In the genomic region with DNA sequence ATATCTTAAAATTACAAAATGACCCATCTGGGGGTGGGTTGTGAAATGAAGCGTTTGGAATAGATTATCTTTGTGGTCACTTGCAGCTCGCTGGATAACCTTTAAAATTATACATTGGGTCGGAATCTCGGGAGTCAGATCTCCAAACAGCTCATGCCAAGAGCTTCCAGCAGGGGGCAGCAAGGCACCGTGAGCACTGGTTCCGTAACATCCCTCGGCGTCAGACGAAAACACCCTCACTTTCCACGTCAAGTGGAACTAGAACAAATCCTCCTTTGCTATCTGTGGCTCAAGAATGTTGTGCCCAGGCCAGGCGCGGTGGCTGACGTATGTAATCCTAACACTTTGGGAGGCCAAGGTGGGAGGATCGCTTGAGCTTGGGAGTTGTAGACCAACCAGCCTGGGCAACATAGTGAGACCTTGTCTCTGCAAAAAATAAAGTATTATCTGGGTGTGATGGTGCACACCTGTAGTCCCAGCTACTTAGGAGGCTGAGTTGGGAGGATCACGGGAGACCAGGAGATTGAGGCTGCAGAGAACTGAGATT, we compare ENCODE assay signal across 1 cellular context.
TF ChIP-seq lines count a peak whose summit lies in the region.

No MANE protein-coding gene starts in this region.

TF ChIP-seq in HepG2, 621 proteins besides CTCF, POLR2A, EP300 and RAD21 (continued from another document and continues in another):
- TF ChIP-seq TEF (CRISPR knock-in tag; IDR thresholded peaks at IDR 0.05) (no peak), ZFY (CRISPR knock-in tag; IDR thresholded peaks at IDR 0.05) (no peak; the same call in 1 of the 2 replicates), ASH2L (IDR thresholded peaks at IDR 0.05; ENCODE audit: insufficient read length, low read depth, low read length) (no peak), ZNF781 (CRISPR knock-in tag; IDR thresholded peaks at IDR 0.05; ENCODE audit: borderline replicate concordance, not compliant biosample characterization) (no peak), ZNF607 (CRISPR knock-in tag; IDR thresholded peaks at IDR 0.05; ENCODE audit: borderline replicate concordance) (no peak), ELF4 (CRISPR knock-in tag; IDR thresholded peaks at IDR 0.05; ENCODE audit: borderline replicate concordance) (no peak), STAG1 (CRISPR knock-in tag; IDR thresholded peaks at IDR 0.05) (peak; percentile 99), NCOA2 (CRISPR knock-in tag; IDR thresholded peaks at IDR 0.05) (0 out of 2 replicates have a peak, but pooled peaks have one; percentile 9), ZNF251 (CRISPR knock-in tag; IDR thresholded peaks at IDR 0.05) (no peak), ZNF331 (CRISPR knock-in tag; IDR thresholded peaks at IDR 0.05) (0 out of 2 replicates have a peak, but pooled peaks have one; percentile 45), SMARCC2 (IDR thresholded peaks at IDR 0.05) (no peak), ARID2 (CRISPR knock-in tag; IDR thresholded peaks at IDR 0.05; ENCODE audit: borderline replicate concordance) (no peak), HIVEP1 (CRISPR knock-in tag; IDR thresholded peaks at IDR 0.05) (no peak), SOX6 (IDR thresholded peaks at IDR 0.05) (no peak), SOX6 (CRISPR knock-in tag; IDR thresholded peaks at IDR 0.05) (0 out of 2 replicates have a peak, but pooled peaks have one; percentile 23), ZNF609 (CRISPR knock-in tag; IDR thresholded peaks at IDR 0.05; ENCODE audit: borderline replicate concordance) (no peak), ADNP (CRISPR knock-in tag; IDR thresholded peaks at IDR 0.05) (no peak), TFE3 (CRISPR knock-in tag; IDR thresholded peaks at IDR 0.05) (no peak), ZMAT3 (CRISPR knock-in tag; conservative IDR thresholded peaks at IDR 0.05) (0 out of 2 replicates have a peak, but pooled peaks have one; percentile 36), CEBPG (CRISPR knock-in tag; IDR thresholded peaks at IDR 0.05) (0 out of 2 replicates have a peak, but pooled peaks have one; percentile 4), ZNF24 (IDR thresholded peaks at IDR 0.05) (no peak), ZNF691 (CRISPR knock-in tag; IDR thresholded peaks at IDR 0.05; ENCODE audit: borderline replicate concordance, low read depth) (0 out of 2 replicates have a peak, but pooled peaks have one; percentile 30), HMG20A (CRISPR knock-in tag; IDR thresholded peaks at IDR 0.05; ENCODE audit: borderline replicate concordance) (0 out of 2 replicates have a peak, but pooled peaks have one; percentile 22), TBX2 (CRISPR knock-in tag; IDR thresholded peaks at IDR 0.05; ENCODE audit: borderline replicate concordance) (no peak), PAX8 (CRISPR knock-in tag; IDR thresholded peaks at IDR 0.05; ENCODE audit: borderline replicate concordance) (no peak), SMC3 (IDR thresholded peaks at IDR 0.05; ENCODE audit: low read length) (peak; percentile 92), ZNF382 (CRISPR knock-in tag; IDR thresholded peaks at IDR 0.05; ENCODE audit: borderline replicate concordance) (no peak), KAT8 (CRISPR knock-in tag; IDR thresholded peaks at IDR 0.05) (no peak), ZNF569 (CRISPR knock-in tag; IDR thresholded peaks at IDR 0.05; ENCODE audit: borderline replicate concordance) (no peak), ISL2 (CRISPR knock-in tag; IDR thresholded peaks at IDR 0.05) (no peak), ZNF180 (CRISPR knock-in tag; IDR thresholded peaks at IDR 0.05; ENCODE audit: borderline replicate concordance, low read depth) (no peak), ZNF468 (CRISPR knock-in tag; IDR thresholded peaks at IDR 0.05) (no peak), NFIB (CRISPR knock-in tag; IDR thresholded peaks at IDR 0.05; ENCODE audit: borderline replicate concordance) (no peak), HHEX (CRISPR knock-in tag; IDR thresholded peaks at IDR 0.05) (no peak), ZNF570 (CRISPR knock-in tag; IDR thresholded peaks at IDR 0.05; ENCODE audit: borderline replicate concordance) (no peak), MAFG (CRISPR knock-in tag; IDR thresholded peaks at IDR 0.05) (no peak), KLF6 (CRISPR knock-in tag; IDR thresholded peaks at IDR 0.05) (0 out of 2 replicates have a peak, but pooled peaks have one; percentile 28), RNF219 (CRISPR knock-in tag; IDR thresholded peaks at IDR 0.05) (no peak), KLF15 (CRISPR knock-in tag; IDR thresholded peaks at IDR 0.05; ENCODE audit: borderline replicate concordance) (no peak), NR1H2 (CRISPR knock-in tag; IDR thresholded peaks at IDR 0.05; ENCODE audit: borderline replicate concordance, low read depth) (no peak)
- TF ChIP-seq, protein P1, sequence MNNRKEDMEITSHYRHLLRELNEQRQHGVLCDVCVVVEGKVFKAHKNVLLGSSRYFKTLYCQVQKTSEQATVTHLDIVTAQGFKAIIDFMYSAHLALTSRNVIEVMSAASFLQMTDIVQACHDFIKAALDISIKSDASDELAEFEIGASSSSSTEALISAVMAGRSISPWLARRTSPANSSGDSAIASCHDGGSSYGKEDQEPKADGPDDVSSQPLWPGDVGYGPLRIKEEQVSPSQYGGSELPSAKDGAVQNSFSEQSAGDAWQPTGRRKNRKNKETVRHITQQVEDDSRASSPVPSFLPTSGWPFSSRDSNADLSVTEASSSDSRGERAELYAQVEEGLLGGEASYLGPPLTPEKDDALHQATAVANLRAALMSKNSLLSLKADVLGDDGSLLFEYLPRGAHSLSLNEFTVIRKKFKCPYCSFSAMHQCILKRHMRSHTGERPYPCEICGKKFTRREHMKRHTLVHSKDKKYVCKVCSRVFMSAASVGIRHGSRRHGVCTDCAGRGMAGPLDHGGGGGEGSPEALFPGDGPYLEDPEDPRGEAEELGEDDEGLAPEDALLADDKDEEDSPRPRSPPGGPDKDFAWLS (CRISPR knock-in tag; IDR thresholded peaks at IDR 0.05; ENCODE audit: borderline replicate concordance): no peak
- TF ChIP-seq, protein P2, sequence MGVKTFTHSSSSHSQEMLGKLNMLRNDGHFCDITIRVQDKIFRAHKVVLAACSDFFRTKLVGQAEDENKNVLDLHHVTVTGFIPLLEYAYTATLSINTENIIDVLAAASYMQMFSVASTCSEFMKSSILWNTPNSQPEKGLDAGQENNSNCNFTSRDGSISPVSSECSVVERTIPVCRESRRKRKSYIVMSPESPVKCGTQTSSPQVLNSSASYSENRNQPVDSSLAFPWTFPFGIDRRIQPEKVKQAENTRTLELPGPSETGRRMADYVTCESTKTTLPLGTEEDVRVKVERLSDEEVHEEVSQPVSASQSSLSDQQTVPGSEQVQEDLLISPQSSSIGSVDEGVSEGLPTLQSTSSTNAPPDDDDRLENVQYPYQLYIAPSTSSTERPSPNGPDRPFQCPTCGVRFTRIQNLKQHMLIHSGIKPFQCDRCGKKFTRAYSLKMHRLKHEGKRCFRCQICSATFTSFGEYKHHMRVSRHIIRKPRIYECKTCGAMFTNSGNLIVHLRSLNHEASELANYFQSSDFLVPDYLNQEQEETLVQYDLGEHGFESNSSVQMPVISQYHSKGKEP (CRISPR knock-in tag; IDR thresholded peaks at IDR 0.05): no peak
- TF ChIP-seq, protein P3, sequence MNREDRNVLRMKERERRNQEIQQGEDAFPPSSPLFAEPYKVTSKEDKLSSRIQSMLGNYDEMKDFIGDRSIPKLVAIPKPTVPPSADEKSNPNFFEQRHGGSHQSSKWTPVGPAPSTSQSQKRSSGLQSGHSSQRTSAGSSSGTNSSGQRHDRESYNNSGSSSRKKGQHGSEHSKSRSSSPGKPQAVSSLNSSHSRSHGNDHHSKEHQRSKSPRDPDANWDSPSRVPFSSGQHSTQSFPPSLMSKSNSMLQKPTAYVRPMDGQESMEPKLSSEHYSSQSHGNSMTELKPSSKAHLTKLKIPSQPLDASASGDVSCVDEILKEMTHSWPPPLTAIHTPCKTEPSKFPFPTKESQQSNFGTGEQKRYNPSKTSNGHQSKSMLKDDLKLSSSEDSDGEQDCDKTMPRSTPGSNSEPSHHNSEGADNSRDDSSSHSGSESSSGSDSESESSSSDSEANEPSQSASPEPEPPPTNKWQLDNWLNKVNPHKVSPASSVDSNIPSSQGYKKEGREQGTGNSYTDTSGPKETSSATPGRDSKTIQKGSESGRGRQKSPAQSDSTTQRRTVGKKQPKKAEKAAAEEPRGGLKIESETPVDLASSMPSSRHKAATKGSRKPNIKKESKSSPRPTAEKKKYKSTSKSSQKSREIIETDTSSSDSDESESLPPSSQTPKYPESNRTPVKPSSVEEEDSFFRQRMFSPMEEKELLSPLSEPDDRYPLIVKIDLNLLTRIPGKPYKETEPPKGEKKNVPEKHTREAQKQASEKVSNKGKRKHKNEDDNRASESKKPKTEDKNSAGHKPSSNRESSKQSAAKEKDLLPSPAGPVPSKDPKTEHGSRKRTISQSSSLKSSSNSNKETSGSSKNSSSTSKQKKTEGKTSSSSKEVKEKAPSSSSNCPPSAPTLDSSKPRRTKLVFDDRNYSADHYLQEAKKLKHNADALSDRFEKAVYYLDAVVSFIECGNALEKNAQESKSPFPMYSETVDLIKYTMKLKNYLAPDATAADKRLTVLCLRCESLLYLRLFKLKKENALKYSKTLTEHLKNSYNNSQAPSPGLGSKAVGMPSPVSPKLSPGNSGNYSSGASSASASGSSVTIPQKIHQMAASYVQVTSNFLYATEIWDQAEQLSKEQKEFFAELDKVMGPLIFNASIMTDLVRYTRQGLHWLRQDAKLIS (CRISPR knock-in tag; IDR thresholded peaks at IDR 0.05): no peak
